Comparison of ENCODE assay signal across 1 cellular context in the genomic region with DNA sequence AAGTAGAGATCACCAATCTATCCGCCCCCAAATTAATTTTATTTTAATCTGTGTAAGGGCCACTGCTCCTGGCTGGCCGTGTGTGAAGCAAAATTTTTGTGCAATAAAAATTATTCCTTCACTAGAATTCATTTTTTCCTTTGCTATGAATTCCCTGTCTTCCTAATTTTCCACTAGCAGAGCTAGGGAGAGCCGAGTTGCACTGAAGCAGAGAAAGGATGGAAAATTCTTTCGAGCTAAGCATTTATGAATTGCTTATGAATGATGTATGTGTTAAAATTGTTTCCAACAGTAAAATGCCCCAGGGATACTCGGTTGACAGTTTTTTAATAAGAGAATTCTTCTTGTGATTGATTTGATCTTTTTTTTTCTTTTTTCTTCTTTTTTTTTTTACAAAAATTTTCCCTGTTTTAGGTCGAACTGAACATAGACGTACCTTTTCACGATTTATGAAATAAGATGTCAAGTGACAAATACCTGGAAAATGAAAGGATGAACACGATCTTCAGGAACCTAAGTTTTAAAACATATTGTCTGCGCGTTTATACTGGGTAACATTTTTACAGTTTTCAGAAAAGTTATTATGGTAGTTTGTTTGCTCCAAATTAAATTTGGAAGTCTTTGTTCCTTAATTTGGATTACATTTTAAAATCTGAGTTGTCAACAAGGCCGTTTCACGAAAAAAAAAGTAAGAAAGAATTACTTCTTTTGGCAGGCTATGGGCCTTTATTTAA.
TF ChIP-seq lines count a peak whose summit lies in the region.

No MANE protein-coding gene starts in this region.

TF ChIP-seq in WTC11, 78 proteins besides CTCF, POLR2A, EP300 and RAD21 (continued from another document):
- TF ChIP-seq, protein P1, sequence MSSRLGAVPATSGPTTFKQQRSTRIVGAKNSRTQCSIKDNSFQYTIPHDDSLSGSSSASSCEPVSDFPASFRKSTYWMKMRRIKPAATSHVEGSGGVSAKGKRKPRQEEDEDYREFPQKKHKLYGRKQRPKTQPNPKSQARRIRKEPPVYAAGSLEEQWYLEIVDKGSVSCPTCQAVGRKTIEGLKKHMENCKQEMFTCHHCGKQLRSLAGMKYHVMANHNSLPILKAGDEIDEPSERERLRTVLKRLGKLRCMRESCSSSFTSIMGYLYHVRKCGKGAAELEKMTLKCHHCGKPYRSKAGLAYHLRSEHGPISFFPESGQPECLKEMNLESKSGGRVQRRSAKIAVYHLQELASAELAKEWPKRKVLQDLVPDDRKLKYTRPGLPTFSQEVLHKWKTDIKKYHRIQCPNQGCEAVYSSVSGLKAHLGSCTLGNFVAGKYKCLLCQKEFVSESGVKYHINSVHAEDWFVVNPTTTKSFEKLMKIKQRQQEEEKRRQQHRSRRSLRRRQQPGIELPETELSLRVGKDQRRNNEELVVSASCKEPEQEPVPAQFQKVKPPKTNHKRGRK (CRISPR knock-in tag; IDR thresholded peaks at IDR 0.05; ENCODE audit: borderline replicate concordance), result no peak
- TF ChIP-seq NR3C1 (CRISPR knock-in tag; conservative IDR thresholded peaks at IDR 0.05; ENCODE audit: low read depth), result no peak
- TF ChIP-seq TCF7 (CRISPR knock-in tag; IDR thresholded peaks at IDR 0.05; ENCODE audit: low read depth), result no peak
- no peak for TF ChIP-seq ESRRA (CRISPR knock-in tag; IDR thresholded peaks at IDR 0.05; ENCODE audit: borderline replicate concordance)
- TF ChIP-seq ATF1 (CRISPR knock-in tag; IDR thresholded peaks at IDR 0.05), result no peak
